1 cellular context compared by ENCODE assay signal in the genomic region with DNA sequence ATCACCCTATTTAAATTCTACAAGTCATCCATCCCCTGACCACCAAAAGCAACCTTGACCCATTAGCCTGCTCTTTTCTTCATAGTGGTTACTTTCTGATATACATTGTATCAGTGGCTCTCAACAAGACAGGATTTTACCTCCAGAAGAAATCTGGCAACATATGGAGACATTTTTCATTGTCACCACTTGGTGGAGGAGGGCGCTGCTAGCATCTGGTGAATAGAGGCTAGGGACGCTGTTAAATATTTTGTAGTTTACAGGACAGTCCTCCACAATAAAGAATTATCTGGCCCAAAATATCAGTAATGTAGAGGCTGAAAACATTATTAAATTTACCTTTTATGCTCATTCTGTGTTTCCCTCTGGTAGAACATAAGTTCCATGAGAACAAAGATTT.
TF ChIP-seq lines count a peak whose summit lies in the region.

No MANE protein-coding gene starts in this region.

TF ChIP-seq in K562, 482 proteins besides CTCF, POLR2A, EP300 and RAD21:
- TF ChIP-seq ZNF77 (CRISPR knock-in tag; IDR thresholded peaks at IDR 0.05) (no peak), CSDE1 (IDR thresholded peaks at IDR 0.05) (no peak), ERF (CRISPR knock-in tag; IDR thresholded peaks at IDR 0.05) (no peak), ZBTB43 (CRISPR knock-in tag; IDR thresholded peaks at IDR 0.05) (no peak), ATF2 (CRISPR knock-in tag; IDR thresholded peaks at IDR 0.05) (no peak), PHF21A (IDR thresholded peaks at IDR 0.05; ENCODE audit: borderline replicate concordance, low read depth) (no peak), HMBOX1 (IDR thresholded peaks at IDR 0.05) (no peak), NKRF (IDR thresholded peaks at IDR 0.05; ENCODE audit: borderline replicate concordance) (no peak), RBM17 (IDR thresholded peaks at IDR 0.05; ENCODE audit: borderline replicate concordance, low read depth, low read length) (no peak)
